In the genomic region with DNA sequence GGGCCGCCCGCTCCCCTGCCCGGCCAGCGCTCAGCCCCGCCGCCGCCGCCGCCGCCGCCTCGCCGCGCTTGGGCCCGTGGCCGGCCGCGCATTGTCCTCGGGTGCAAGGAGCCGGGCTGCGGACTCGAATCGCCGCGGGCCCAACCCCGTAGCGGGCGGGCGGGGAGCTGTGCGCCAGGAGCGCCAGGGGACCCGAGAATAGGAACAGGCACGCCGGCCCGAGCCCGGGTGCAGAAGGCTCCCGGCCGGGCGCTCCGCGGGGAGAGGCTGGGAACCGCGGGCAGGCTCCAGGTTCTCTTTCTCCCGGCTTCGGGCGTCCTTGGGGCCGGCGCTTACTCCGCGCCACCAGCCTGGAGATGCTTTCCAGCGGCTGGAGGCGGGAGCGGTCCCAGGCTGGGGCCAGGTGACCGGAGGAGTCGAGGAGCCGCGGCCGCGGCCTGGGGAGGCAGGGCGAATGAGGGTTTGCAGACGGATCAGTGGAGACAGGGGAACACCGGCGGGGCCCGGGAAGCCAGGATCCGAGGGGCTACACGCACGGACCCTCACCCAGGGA, we compare ENCODE assay signal across 8 cellular contexts. TPM values are rescaled to one million over a fixed set of nuclear protein-coding genes. Genes with fewer than 3 reads are reported as not detected.
DNase-seq lines count a peak whose midpoint lies in the region; ATAC-seq and TF ChIP-seq lines count a peak whose summit lies in the region.

No MANE protein-coding gene starts in this region.

- 0% methylated on average over 2 of the region's 67 CpGs; no CpG with 5 or more reads in 1 of the 2 donors for WGBS in gastroesophageal sphincter (ENCODE audit: low coverage in 1 of 2), 2 donors

- H3K4me3 Mint-ChIP-seq in HFFc6 = peak overlapping the region; percentile 85

- peaks cover 7% of the 10 kb centered on the region; the same call in 1 of the 2 replicates for H3K4me1 Mint-ChIP-seq in HFFc6 (ENCODE audit: low read depth)

- no peak overlapping the region for H3K27ac Mint-ChIP-seq in HFFc6

- H3K27me3 Mint-ChIP-seq in HFFc6 (ENCODE audit: insufficient read depth) = peaks cover 44% of the 10 kb centered on the region

- H3K27ac ChIP-seq in gastroesophageal sphincter = peak overlapping the region; percentile 45 to 91 (median 86)

- ATAC-seq in gastroesophageal sphincter (peak; percentile 33), omental fat pad (ENCODE audit: low FRiP score) (peak; percentile 39), HG02588 (IDR thresholded peaks at IDR 0.05; ENCODE audit: unreplicated experiment) (no peak), HG02852 (IDR thresholded peaks at IDR 0.05; ENCODE audit: unreplicated experiment) (no peak)

- H3K9me3 Mint-ChIP-seq in HFFc6 = no peaks in the 10 kb centered on the region

- TF ChIP-seq POLR2A in gastroesophageal sphincter (IDR thresholded peaks at IDR 0.05) = no peak

- no peak for TF ChIP-seq EP300 in gastroesophageal sphincter (IDR thresholded peaks at IDR 0.05)

- DNase-seq in D341Med (ENCODE audit: low spot score) (peak; percentile 75), HFFc6 (no peak), omental fat pad (ENCODE audit: low spot score) (no peak), NCI-H146 (lab: John Stamatoyannopoulos, UW) (no peak)
- DNase-seq in activated T-cell treated with anti-CD3 and anti-CD28 coated beads, Interleukin-2, amount 50 U/mL, for 1 hour = peak; percentile 30

- TF ChIP-seq CTCF in HFFc6 (IDR thresholded peaks at IDR 0.05) (no peak), gastroesophageal sphincter (IDR thresholded peaks at IDR 0.05) (no peak), omental fat pad (IDR thresholded peaks at IDR 0.05) (no peak)

- H3K4me1 ChIP-seq in gastroesophageal sphincter = peaks cover 0 to 57% (median 6%) of the 10 kb centered on the region in 3 donors

- no peaks in the 10 kb centered on the region for H3K27me3 ChIP-seq in gastroesophageal sphincter

- H3K36me3 Mint-ChIP-seq in HFFc6 (ENCODE audit: low read depth) = no peaks in the 10 kb centered on the region

- H3K4me3 ChIP-seq in gastroesophageal sphincter = peak overlapping the region; percentile 49 to 77

- no peaks in the 10 kb centered on the region for H3K9me3 ChIP-seq in gastroesophageal sphincter

- H3K36me3 ChIP-seq in gastroesophageal sphincter = no peaks in the 10 kb centered on the region

RNA-seq across cellular contexts. Expression of a gene that starts 0.6 kb away (rescaled TPM):
- under 1 TPM in 1 of 6 experiments, not detected in 5; 0.10 TPM for total RNA-seq in HFFc6 (2021; fragmentation: NEBNext Ultra II Directional; extraction: Animal tissue kit (Norgen Biotek cat#: 25700))
- total RNA-seq in gastroesophageal sphincter = 1 to 10 TPM; 1.2 to 5.7 (median 2.2) TPM
- 1 to 10 TPM in 2 of 4 donors, under 1 TPM in 2; 0.19 to 2.7 (median 0.82) TPM for total RNA-seq in omental fat pad

RNA-seq across cellular contexts. Expression of a gene that starts 53.8 kb away (rescaled TPM):
- total RNA-seq in HFFc6 (2021; fragmentation: NEBNext Ultra II Directional; extraction: Animal tissue kit (Norgen Biotek cat#: 25700)) = 10 to 100 TPM; 14.9 to 24.3 (median 20.7) TPM
- total RNA-seq in gastroesophageal sphincter = 10 to 100 TPM; 14.7 to 20.0 (median 17.3) TPM
- 10 to 100 TPM; 17.0 to 24.4 (median 21.9) TPM for total RNA-seq in omental fat pad

Comparison
In these comparisons a context has a peak if more than half of its experiments do, and no peak if none do; other contexts are left out.
1. DNase-seq: peak in D341Med (single experiment) and activated T-cell treated with anti-CD3 and anti-CD28 coated beads, Interleukin-2, amount 50 U/mL, for 1 hour (single experiment); none in HFFc6 (single experiment), omental fat pad (single experiment) and NCI-H146 (single experiment).
2. ATAC-seq: peak in gastroesophageal sphincter (single experiment) and omental fat pad (single experiment); none in HG02588 (single experiment) and HG02852 (single experiment).